1 cellular context compared by ENCODE assay signal in genomic region chr6:11258260-11259237, GRCh38.
TF ChIP-seq lines count a peak whose summit lies in the region.

No MANE protein-coding gene starts in this region.

TF ChIP-seq in HepG2, 621 proteins besides CTCF, POLR2A, EP300 and RAD21 (continued from another document and continues in another):
- TF ChIP-seq ZNF34 (CRISPR knock-in tag; IDR thresholded peaks at IDR 0.05; ENCODE audit: borderline replicate concordance), result no peak
- no peak for TF ChIP-seq TARDBP (CRISPR knock-in tag; IDR thresholded peaks at IDR 0.05)
- TF ChIP-seq RAD51 (IDR thresholded peaks at IDR 0.05; ENCODE audit: borderline replicate concordance), result no peak
- TF ChIP-seq, protein P1, sequence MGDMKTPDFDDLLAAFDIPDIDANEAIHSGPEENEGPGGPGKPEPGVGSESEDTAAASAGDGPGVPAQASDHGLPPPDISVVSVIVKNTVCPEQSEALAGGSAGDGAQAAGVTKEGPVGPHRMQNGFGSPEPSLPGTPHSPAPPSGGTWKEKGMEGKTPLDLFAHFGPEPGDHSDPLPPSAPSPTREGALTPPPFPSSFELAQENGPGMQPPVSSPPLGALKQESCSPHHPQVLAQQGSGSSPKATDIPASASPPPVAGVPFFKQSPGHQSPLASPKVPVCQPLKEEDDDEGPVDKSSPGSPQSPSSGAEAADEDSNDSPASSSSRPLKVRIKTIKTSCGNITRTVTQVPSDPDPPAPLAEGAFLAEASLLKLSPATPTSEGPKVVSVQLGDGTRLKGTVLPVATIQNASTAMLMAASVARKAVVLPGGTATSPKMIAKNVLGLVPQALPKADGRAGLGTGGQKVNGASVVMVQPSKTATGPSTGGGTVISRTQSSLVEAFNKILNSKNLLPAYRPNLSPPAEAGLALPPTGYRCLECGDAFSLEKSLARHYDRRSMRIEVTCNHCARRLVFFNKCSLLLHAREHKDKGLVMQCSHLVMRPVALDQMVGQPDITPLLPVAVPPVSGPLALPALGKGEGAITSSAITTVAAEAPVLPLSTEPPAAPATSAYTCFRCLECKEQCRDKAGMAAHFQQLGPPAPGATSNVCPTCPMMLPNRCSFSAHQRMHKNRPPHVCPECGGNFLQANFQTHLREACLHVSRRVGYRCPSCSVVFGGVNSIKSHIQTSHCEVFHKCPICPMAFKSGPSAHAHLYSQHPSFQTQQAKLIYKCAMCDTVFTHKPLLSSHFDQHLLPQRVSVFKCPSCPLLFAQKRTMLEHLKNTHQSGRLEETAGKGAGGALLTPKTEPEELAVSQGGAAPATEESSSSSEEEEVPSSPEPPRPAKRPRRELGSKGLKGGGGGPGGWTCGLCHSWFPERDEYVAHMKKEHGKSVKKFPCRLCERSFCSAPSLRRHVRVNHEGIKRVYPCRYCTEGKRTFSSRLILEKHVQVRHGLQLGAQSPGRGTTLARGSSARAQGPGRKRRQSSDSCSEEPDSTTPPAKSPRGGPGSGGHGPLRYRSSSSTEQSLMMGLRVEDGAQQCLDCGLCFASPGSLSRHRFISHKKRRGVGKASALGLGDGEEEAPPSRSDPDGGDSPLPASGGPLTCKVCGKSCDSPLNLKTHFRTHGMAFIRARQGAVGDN (CRISPR knock-in tag; IDR thresholded peaks at IDR 0.05), result peak; percentile 55
- TF ChIP-seq, protein P2, sequence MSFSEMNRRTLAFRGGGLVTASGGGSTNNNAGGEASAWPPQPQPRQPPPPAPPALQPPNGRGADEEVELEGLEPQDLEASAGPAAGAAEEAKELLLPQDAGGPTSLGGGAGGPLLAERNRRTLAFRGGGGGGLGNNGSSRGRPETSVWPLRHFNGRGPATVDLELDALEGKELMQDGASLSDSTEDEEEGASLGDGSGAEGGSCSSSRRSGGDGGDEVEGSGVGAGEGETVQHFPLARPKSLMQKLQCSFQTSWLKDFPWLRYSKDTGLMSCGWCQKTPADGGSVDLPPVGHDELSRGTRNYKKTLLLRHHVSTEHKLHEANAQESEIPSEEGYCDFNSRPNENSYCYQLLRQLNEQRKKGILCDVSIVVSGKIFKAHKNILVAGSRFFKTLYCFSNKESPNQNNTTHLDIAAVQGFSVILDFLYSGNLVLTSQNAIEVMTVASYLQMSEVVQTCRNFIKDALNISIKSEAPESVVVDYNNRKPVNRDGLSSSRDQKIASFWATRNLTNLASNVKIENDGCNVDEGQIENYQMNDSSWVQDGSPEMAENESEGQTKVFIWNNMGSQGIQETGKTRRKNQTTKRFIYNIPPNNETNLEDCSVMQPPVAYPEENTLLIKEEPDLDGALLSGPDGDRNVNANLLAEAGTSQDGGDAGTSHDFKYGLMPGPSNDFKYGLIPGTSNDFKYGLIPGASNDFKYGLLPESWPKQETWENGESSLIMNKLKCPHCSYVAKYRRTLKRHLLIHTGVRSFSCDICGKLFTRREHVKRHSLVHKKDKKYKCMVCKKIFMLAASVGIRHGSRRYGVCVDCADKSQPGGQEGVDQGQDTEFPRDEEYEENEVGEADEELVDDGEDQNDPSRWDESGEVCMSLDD (CRISPR knock-in tag; IDR thresholded peaks at IDR 0.05; ENCODE audit: borderline replicate concordance), result no peak
- no peak for TF ChIP-seq RFX1 (IDR thresholded peaks at IDR 0.05)
- 0 out of 2 replicates have a peak, but pooled peaks have one; percentile 14 for TF ChIP-seq MEF2D (CRISPR knock-in tag; IDR thresholded peaks at IDR 0.05)
- TF ChIP-seq SAP130 (CRISPR knock-in tag; IDR thresholded peaks at IDR 0.05; ENCODE audit: low read depth), result peak; percentile 23; the same call in 1 of the 2 replicates
- no peak for TF ChIP-seq ZNF362 (CRISPR knock-in tag; IDR thresholded peaks at IDR 0.05; ENCODE audit: borderline replicate concordance)
- no peak for TF ChIP-seq ZNF275 (CRISPR knock-in tag; IDR thresholded peaks at IDR 0.05; ENCODE audit: borderline replicate concordance)
- TF ChIP-seq ZNF24 (IDR thresholded peaks at IDR 0.05), result no peak
- no peak for TF ChIP-seq CBFB (CRISPR knock-in tag; IDR thresholded peaks at IDR 0.05)
- TF ChIP-seq POGZ (CRISPR knock-in tag; IDR thresholded peaks at IDR 0.05), result peak; percentile 24; the same call in 1 of the 2 replicates
- TF ChIP-seq SSRP1 (CRISPR knock-in tag; IDR thresholded peaks at IDR 0.05), result no peak
- no peak for TF ChIP-seq TBL1XR1 (IDR thresholded peaks at IDR 0.05; ENCODE audit: borderline replicate concordance, low read length, partially characterized antibody)
- no peak for TF ChIP-seq REXO4 (CRISPR knock-in tag; IDR thresholded peaks at IDR 0.05; ENCODE audit: borderline replicate concordance)
- TF ChIP-seq MYNN (CRISPR knock-in tag; IDR thresholded peaks at IDR 0.05; ENCODE audit: low read depth), result no peak
- TF ChIP-seq SNAPC5 (CRISPR knock-in tag; IDR thresholded peaks at IDR 0.05; ENCODE audit: borderline replicate concordance), result no peak
- TF ChIP-seq ZNF567 (CRISPR knock-in tag; IDR thresholded peaks at IDR 0.05; ENCODE audit: borderline replicate concordance), result no peak
- no peak for TF ChIP-seq GMEB1 (CRISPR knock-in tag; IDR thresholded peaks at IDR 0.05; ENCODE audit: borderline replicate concordance)
- TF ChIP-seq, protein P3, sequence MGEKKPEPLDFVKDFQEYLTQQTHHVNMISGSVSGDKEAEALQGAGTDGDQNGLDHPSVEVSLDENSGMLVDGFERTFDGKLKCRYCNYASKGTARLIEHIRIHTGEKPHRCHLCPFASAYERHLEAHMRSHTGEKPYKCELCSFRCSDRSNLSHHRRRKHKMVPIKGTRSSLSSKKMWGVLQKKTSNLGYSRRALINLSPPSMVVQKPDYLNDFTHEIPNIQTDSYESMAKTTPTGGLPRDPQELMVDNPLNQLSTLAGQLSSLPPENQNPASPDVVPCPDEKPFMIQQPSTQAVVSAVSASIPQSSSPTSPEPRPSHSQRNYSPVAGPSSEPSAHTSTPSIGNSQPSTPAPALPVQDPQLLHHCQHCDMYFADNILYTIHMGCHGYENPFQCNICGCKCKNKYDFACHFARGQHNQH (CRISPR knock-in tag; IDR thresholded peaks at IDR 0.05), result no peak
- no peak for TF ChIP-seq ZNF597 (CRISPR knock-in tag; IDR thresholded peaks at IDR 0.05)
- no peak for TF ChIP-seq KMT2B (CRISPR knock-in tag; IDR thresholded peaks at IDR 0.05)
- TF ChIP-seq ZFY (CRISPR knock-in tag; IDR thresholded peaks at IDR 0.05), result no peak
- TF ChIP-seq, protein P4, sequence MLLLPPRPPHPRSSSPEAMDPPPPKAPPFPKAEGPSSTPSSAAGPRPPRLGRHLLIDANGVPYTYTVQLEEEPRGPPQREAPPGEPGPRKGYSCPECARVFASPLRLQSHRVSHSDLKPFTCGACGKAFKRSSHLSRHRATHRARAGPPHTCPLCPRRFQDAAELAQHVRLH (CRISPR knock-in tag; IDR thresholded peaks at IDR 0.05; ENCODE audit: borderline replicate concordance, low read depth), result no peak
- TF ChIP-seq KDM3A (CRISPR knock-in tag; IDR thresholded peaks at IDR 0.05; ENCODE audit: low read depth), result no peak; the same call in 1 of the 2 replicates
- TF ChIP-seq ZNF720 (CRISPR knock-in tag; IDR thresholded peaks at IDR 0.05), result no peak
- TF ChIP-seq SRSF9 (IDR thresholded peaks at IDR 0.05; ENCODE audit: borderline replicate concordance, insufficient read depth, low read depth, low read length, poor library complexity, severe bottlenecking), result no peak
- TF ChIP-seq ZNF232 (CRISPR knock-in tag; IDR thresholded peaks at IDR 0.05; ENCODE audit: borderline replicate concordance), result no peak
- no peak for TF ChIP-seq WIZ (CRISPR knock-in tag; IDR thresholded peaks at IDR 0.05)
- TF ChIP-seq, protein P5, sequence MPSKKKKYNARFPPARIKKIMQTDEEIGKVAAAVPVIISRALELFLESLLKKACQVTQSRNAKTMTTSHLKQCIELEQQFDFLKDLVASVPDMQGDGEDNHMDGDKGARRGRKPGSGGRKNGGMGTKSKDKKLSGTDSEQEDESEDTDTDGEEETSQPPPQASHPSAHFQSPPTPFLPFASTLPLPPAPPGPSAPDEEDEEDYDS (CRISPR knock-in tag; IDR thresholded peaks at IDR 0.05), result 0 out of 2 replicates have a peak, but pooled peaks have one; percentile 6
- no peak for TF ChIP-seq ATF4 (CRISPR knock-in tag; IDR thresholded peaks at IDR 0.05)
- no peak for TF ChIP-seq ZNF557 (CRISPR knock-in tag; IDR thresholded peaks at IDR 0.05)
- no peak for TF ChIP-seq RNF2 (conservative IDR thresholded peaks at IDR 0.05; ENCODE audit: low read depth)
- TF ChIP-seq, protein P6, sequence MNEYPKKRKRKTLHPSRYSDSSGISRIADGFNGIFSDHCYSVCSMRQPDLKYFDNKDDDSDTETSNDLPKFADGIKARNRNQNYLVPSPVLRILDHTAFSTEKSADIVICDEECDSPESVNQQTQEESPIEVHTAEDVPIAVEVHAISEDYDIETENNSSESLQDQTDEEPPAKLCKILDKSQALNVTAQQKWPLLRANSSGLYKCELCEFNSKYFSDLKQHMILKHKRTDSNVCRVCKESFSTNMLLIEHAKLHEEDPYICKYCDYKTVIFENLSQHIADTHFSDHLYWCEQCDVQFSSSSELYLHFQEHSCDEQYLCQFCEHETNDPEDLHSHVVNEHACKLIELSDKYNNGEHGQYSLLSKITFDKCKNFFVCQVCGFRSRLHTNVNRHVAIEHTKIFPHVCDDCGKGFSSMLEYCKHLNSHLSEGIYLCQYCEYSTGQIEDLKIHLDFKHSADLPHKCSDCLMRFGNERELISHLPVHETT (CRISPR knock-in tag; conservative IDR thresholded peaks at IDR 0.05), result no peak
- no peak for TF ChIP-seq ZNF746 (CRISPR knock-in tag; IDR thresholded peaks at IDR 0.05)
- no peak for TF ChIP-seq CBX2 (IDR thresholded peaks at IDR 0.05; ENCODE audit: low read depth, low read length)
- TF ChIP-seq CBX2 (CRISPR knock-in tag; IDR thresholded peaks at IDR 0.05; ENCODE audit: low read depth), result no peak
- no peak for TF ChIP-seq ZGPAT (CRISPR knock-in tag; IDR thresholded peaks at IDR 0.05)
- TF ChIP-seq HNF4A (CRISPR knock-in tag; IDR thresholded peaks at IDR 0.05), result peak; percentile 62
- TF ChIP-seq ZFP36L1 (CRISPR knock-in tag; IDR thresholded peaks at IDR 0.05), result no peak
- no peak for TF ChIP-seq ZFP91 (CRISPR knock-in tag; IDR thresholded peaks at IDR 0.05; ENCODE audit: borderline replicate concordance)
